Comparison of ENCODE assay signal across 2 cellular contexts in genomic region chr18:47174545-47175116, GRCh38.
TF ChIP-seq lines count a peak whose summit lies in the region.

No MANE protein-coding gene starts in this region.

TF ChIP-seq in HepG2, 621 proteins besides CTCF, POLR2A, EP300 and RAD21:
- no peak for TF ChIP-seq ZNF766 (CRISPR knock-in tag; IDR thresholded peaks at IDR 0.05; ENCODE audit: borderline replicate concordance)
- no peak for TF ChIP-seq ZUFSP (CRISPR knock-in tag; IDR thresholded peaks at IDR 0.05; ENCODE audit: borderline replicate concordance)
- no peak for TF ChIP-seq TRIM22 (IDR thresholded peaks at IDR 0.05)
- TF ChIP-seq HNF4G (IDR thresholded peaks at IDR 0.05; ENCODE audit: borderline replicate concordance, low read depth, low read length): no peak
- TF ChIP-seq HNF4G (CRISPR knock-in tag; IDR thresholded peaks at IDR 0.05; ENCODE audit: borderline replicate concordance, low read depth): no peak
- TF ChIP-seq ZNF12 (CRISPR knock-in tag; IDR thresholded peaks at IDR 0.05): no peak
- TF ChIP-seq SMARCC2 (IDR thresholded peaks at IDR 0.05): no peak
- TF ChIP-seq ZSCAN5A (CRISPR knock-in tag; IDR thresholded peaks at IDR 0.05; ENCODE audit: borderline replicate concordance): no peak
- TF ChIP-seq ZNF33A (CRISPR knock-in tag; IDR thresholded peaks at IDR 0.05; ENCODE audit: borderline replicate concordance): no peak
- TF ChIP-seq FOXM1 (CRISPR knock-in tag; IDR thresholded peaks at IDR 0.05): no peak
- no peak for TF ChIP-seq ZNF652 (CRISPR knock-in tag; IDR thresholded peaks at IDR 0.05; ENCODE audit: borderline replicate concordance, low read depth)
- TF ChIP-seq ARNT (IDR thresholded peaks at IDR 0.05): no peak
- no peak for TF ChIP-seq NFKB2 (CRISPR knock-in tag; IDR thresholded peaks at IDR 0.05; ENCODE audit: borderline replicate concordance)
- TF ChIP-seq SIX1 (CRISPR knock-in tag; IDR thresholded peaks at IDR 0.05; ENCODE audit: borderline replicate concordance): peak; percentile 87; the same call in 1 of the 2 replicates
- no peak for TF ChIP-seq ZNF484 (CRISPR knock-in tag; IDR thresholded peaks at IDR 0.05; ENCODE audit: borderline replicate concordance, low read depth)
- TF ChIP-seq BATF2 (CRISPR knock-in tag; IDR thresholded peaks at IDR 0.05): no peak
- no peak for TF ChIP-seq MED13 (CRISPR knock-in tag; IDR thresholded peaks at IDR 0.05)
- TF ChIP-seq ATF4 (CRISPR knock-in tag; IDR thresholded peaks at IDR 0.05): no peak
- TF ChIP-seq NBN (conservative IDR thresholded peaks at IDR 0.05): no peak
- TF ChIP-seq ZSCAN30 (CRISPR knock-in tag; IDR thresholded peaks at IDR 0.05): 0 out of 2 replicates have a peak, but pooled peaks have one; percentile 22
- no peak for TF ChIP-seq ZNF639 (CRISPR knock-in tag; conservative IDR thresholded peaks at IDR 0.05)
- no peak for TF ChIP-seq IKZF5 (CRISPR knock-in tag; IDR thresholded peaks at IDR 0.05)
- TF ChIP-seq SIX4 (CRISPR knock-in tag; IDR thresholded peaks at IDR 0.05): peak; percentile 45; the same call in 1 of the 2 replicates
- TF ChIP-seq ZNF878 (CRISPR knock-in tag; IDR thresholded peaks at IDR 0.05): no peak

TF ChIP-seq in K562, 482 proteins besides CTCF, POLR2A, EP300 and RAD21:
- TF ChIP-seq ZFP36 (IDR thresholded peaks at IDR 0.05; ENCODE audit: low read depth, low read length, partially characterized antibody): peak; percentile 47
- peak; percentile 69 for TF ChIP-seq ZNF134 (CRISPR knock-in tag; conservative IDR thresholded peaks at IDR 0.05)
- no peak for TF ChIP-seq ZNF347 (CRISPR knock-in tag; IDR thresholded peaks at IDR 0.05; ENCODE audit: low read depth)
- TF ChIP-seq PRDM10 (IDR thresholded peaks at IDR 0.05; ENCODE audit: partially characterized antibody): peak; percentile 58
